ENCODE assay signal across 15 cellular contexts in the genomic region with DNA sequence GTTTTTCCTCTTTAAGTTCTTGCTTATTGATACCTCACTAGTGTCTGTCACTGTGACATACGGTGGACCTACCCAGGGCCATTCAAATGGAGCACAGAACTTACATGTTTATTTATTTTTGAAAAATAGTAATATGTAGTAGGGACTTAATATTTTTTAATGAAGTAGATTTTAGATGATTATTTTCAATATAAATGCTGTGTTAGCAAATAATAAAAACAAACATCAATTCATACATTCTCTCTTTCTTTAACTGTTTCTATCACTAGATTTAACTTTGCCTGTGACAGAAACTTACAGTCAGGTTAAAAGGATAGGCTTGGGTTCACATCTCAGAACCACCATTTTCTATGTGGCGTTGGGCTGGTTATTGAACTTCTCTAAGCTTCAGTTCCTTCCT.
DNase-seq lines count a peak whose midpoint lies in the region; ATAC-seq and TF ChIP-seq lines count a peak whose summit lies in the region.
"Had no signal": no experiment of that assay in that cellular context is flagged by ENCODE, and none has a peak within 500 bp of the region (broad histone marks: within the 10 kb centered on the region; RNA-seq: fewer than 3 reads in every experiment).

No MANE protein-coding gene starts in this region.

- H3K27me3 ChIP-seq in DOHH2 (ENCODE audit: control insufficient read depth, low read length) (no peaks in the 10 kb centered on the region), gastroesophageal sphincter (no peaks in the 10 kb centered on the region), sigmoid colon (no peaks in the 10 kb centered on the region)
- H3K27me3 ChIP-seq: upper lobe of left lung had no signal

- TF ChIP-seq EP300 in gastroesophageal sphincter (IDR thresholded peaks at IDR 0.05) (no peak), sigmoid colon (IDR thresholded peaks at IDR 0.05) (no peak)

- H3K9me3 ChIP-seq in DOHH2 (ENCODE audit: control insufficient read depth, insufficient read depth, low read length) (no peaks in the 10 kb centered on the region), gastroesophageal sphincter (no peaks in the 10 kb centered on the region), sigmoid colon (no peaks in the 10 kb centered on the region)
- H3K9me3 ChIP-seq: upper lobe of left lung had no signal

- peaks cover 45% of the 10 kb centered on the region for H3K4me1 ChIP-seq in DOHH2 (ENCODE audit: control insufficient read depth, low read length)
- peaks cover 12 to 85% (median 29%) of the 10 kb centered on the region in 3 donors for H3K4me1 ChIP-seq in gastroesophageal sphincter
- H3K4me1 ChIP-seq in sigmoid colon, result peaks cover 0 to 47% (median 29%) of the 10 kb centered on the region in 4 donors

- H4K20me1 ChIP-seq in DOHH2 (ENCODE audit: control insufficient read depth, insufficient read depth, low read depth, low read length), result no peaks in the 10 kb centered on the region

- H3K79me2 ChIP-seq in DOHH2 (ENCODE audit: control insufficient read depth, low read length), result no peaks in the 10 kb centered on the region

- ATAC-seq in gastroesophageal sphincter (no peak), HG02588 (IDR thresholded peaks at IDR 0.05; ENCODE audit: unreplicated experiment) (no peak)
- ATAC-seq: T-helper 17 cell had no signal

- H3K27me3 Mint-ChIP-seq in immature natural killer cell (ENCODE audit: low read depth in 3 of 3), result peaks cover 0 to 3% (median 1%) of the 10 kb centered on the region in 3 donors

- peak overlapping the region; percentile 63 for H3K4me3 ChIP-seq in DOHH2 (ENCODE audit: low read length)
- H3K4me3 ChIP-seq in gastroesophageal sphincter, result no peak overlapping the region
- H3K4me3 ChIP-seq in sigmoid colon, result peak overlapping the region in 3 of 4 donors; percentile 28 to 30 (median 29)

- no peak overlapping the region for H3K4me3 Mint-ChIP-seq in immature natural killer cell
- H3K4me3 Mint-ChIP-seq: T-helper 17 cell had no signal

- H3K4me2 ChIP-seq in DOHH2 (ENCODE audit: low read length), result peak overlapping the region; percentile 90

- intact Hi-C loops in sigmoid colon (cut with DNase I), result no loop called here

- 62 to 63% methylated on average over 2 of the region's 2 CpGs for WGBS in gastroesophageal sphincter (ENCODE audit: low coverage in 1 of 2), 2 donors
- WGBS in sigmoid colon, 2 donors, result 62 to 80% methylated on average over 2 of the region's 2 CpGs

- no peak overlapping the region for H3K27ac Mint-ChIP-seq in immature natural killer cell
- H3K27ac Mint-ChIP-seq: T-helper 17 cell had no signal

- no peaks in the 10 kb centered on the region for H3K9me2 ChIP-seq in DOHH2 (replicated peaks; ENCODE audit: control insufficient read depth, low read length)

- H3F3A ChIP-seq in DOHH2 (ENCODE audit: control insufficient read depth, insufficient read depth), result 0 out of 2 replicates have a peak, but pooled peaks cover 2% of the 10 kb centered on the region

- DNase-seq in sigmoid colon (no peak), immature natural killer cell (no peak), medulla oblongata (ENCODE audit: extremely low spot score) (no peak), erythroblast (lab: John Stamatoyannopoulos, UW) (no peak)
- DNase-seq: activated CD8-positive, alpha-beta memory T cell treated with anti-CD3 and anti-CD28 coated beads, Interleukin-2, amount 50 U/mL, for 4 hours; effector CD4-positive, alpha-beta T cell; KG1; naive B cell; T-helper 17 cell; upper lobe of left lung had no signal

- no peak for TF ChIP-seq POLR2A in gastroesophageal sphincter (IDR thresholded peaks at IDR 0.05)
- no peak for TF ChIP-seq POLR2A in sigmoid colon (IDR thresholded peaks at IDR 0.05)
- no peak for TF ChIP-seq POLR2A in erythroblast (IDR thresholded peaks at IDR 0.05; ENCODE audit: low read length)

- no peaks in the 10 kb centered on the region for H3K36me3 Mint-ChIP-seq in immature natural killer cell
- H3K36me3 Mint-ChIP-seq: naive B cell had no signal

- H3K27ac ChIP-seq in DOHH2 (ENCODE audit: low read depth, low read length) (no peak overlapping the region), angular gyrus (ENCODE audit: low read depth, low read length) (peak overlapping the region; percentile 74), gastroesophageal sphincter (peak overlapping the region; percentile 77 to 98 (median 87)), sigmoid colon (peak overlapping the region; percentile 60 to 82 (median 76))
- H3K27ac ChIP-seq: RWPE1 had no signal

- no peaks in the 10 kb centered on the region for H3K4me1 Mint-ChIP-seq in immature natural killer cell
- H3K4me1 Mint-ChIP-seq: naive B cell, T-helper 17 cell had no signal

- peaks cover 0 to 2% (median 0%) of the 10 kb centered on the region in 6 donors for H3K9me3 Mint-ChIP-seq in immature natural killer cell

- no peak for TF ChIP-seq CTCF in DOHH2 (IDR thresholded peaks at IDR 0.05; ENCODE audit: low read depth, low read length, poor library complexity, severe bottlenecking)
- no peak for TF ChIP-seq CTCF in gastroesophageal sphincter (IDR thresholded peaks at IDR 0.05)
- TF ChIP-seq CTCF in sigmoid colon (IDR thresholded peaks at IDR 0.05), result no peak

- H3K36me3 ChIP-seq in DOHH2 (ENCODE audit: control insufficient read depth, low read length) (peaks cover 35% of the 10 kb centered on the region), gastroesophageal sphincter (no peaks in the 10 kb centered on the region), sigmoid colon (no peaks in the 10 kb centered on the region)
- H3K36me3 ChIP-seq: upper lobe of left lung had no signal

Comparison
In these comparisons a context has a peak if more than half of its experiments do, and no peak if none do; other contexts are left out.
1. H3K4me3 ChIP-seq: peak in DOHH2 (single experiment) and sigmoid colon (3 of 4); none in gastroesophageal sphincter (0 of 2).